Comparison of ENCODE assay signal across 1 cellular context in the genomic region with DNA sequence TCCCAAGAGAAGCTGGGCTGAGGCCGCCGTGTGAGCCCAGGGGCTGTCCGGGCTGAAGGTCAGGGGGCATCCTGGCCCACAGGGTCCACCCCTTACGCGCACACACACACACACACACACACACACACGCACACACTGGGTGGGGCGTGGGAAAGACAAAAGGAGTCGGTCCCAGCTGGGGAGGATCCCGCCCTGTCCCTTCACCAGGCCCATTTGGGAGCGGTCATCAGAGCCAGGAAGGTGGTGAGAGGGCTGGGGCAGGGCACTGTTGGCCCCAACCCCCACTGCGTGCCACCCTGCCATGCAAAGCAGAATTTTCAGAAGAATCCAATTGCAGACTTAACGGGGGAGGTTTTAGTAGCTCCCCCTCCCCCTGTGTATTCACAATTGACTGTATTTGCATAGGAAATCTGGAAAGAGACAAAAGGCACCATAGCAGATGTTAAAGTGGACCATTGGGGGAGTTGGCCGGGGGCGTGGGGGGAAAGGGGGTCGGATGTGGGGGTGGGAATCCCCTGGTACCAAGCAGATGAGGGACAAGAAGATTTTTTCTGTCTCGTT.
TF ChIP-seq lines count a peak whose summit lies in the region.

No MANE protein-coding gene starts in this region.

TF ChIP-seq in SK-N-SH treated with all-trans-retinoic acid at 6 μM for 48 hours, 23 proteins besides CTCF, POLR2A, EP300 and RAD21 (continued from another document):
- TF ChIP-seq, protein P1, sequence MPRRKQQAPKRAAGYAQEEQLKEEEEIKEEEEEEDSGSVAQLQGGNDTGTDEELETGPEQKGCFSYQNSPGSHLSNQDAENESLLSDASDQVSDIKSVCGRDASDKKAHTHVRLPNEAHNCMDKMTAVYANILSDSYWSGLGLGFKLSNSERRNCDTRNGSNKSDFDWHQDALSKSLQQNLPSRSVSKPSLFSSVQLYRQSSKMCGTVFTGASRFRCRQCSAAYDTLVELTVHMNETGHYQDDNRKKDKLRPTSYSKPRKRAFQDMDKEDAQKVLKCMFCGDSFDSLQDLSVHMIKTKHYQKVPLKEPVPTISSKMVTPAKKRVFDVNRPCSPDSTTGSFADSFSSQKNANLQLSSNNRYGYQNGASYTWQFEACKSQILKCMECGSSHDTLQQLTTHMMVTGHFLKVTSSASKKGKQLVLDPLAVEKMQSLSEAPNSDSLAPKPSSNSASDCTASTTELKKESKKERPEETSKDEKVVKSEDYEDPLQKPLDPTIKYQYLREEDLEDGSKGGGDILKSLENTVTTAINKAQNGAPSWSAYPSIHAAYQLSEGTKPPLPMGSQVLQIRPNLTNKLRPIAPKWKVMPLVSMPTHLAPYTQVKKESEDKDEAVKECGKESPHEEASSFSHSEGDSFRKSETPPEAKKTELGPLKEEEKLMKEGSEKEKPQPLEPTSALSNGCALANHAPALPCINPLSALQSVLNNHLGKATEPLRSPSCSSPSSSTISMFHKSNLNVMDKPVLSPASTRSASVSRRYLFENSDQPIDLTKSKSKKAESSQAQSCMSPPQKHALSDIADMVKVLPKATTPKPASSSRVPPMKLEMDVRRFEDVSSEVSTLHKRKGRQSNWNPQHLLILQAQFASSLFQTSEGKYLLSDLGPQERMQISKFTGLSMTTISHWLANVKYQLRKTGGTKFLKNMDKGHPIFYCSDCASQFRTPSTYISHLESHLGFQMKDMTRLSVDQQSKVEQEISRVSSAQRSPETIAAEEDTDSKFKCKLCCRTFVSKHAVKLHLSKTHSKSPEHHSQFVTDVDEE (CRISPR knock-in tag; IDR thresholded peaks at IDR 0.05): no peak
- TF ChIP-seq, protein P2, sequence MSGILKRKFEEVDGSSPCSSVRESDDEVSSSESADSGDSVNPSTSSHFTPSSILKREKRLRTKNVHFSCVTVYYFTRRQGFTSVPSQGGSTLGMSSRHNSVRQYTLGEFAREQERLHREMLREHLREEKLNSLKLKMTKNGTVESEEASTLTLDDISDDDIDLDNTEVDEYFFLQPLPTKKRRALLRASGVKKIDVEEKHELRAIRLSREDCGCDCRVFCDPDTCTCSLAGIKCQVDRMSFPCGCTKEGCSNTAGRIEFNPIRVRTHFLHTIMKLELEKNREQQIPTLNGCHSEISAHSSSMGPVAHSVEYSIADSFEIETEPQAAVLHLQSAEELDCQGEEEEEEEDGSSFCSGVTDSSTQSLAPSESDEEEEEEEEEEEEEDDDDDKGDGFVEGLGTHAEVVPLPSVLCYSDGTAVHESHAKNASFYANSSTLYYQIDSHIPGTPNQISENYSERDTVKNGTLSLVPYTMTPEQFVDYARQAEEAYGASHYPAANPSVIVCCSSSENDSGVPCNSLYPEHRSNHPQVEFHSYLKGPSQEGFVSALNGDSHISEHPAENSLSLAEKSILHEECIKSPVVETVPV (CRISPR knock-in tag; IDR thresholded peaks at IDR 0.05): no peak
- no peak for TF ChIP-seq ZNF70 (CRISPR knock-in tag; IDR thresholded peaks at IDR 0.05)
- TF ChIP-seq ZC3H10 (CRISPR knock-in tag; IDR thresholded peaks at IDR 0.05): no peak
- no peak for TF ChIP-seq TOX (CRISPR knock-in tag; IDR thresholded peaks at IDR 0.05; ENCODE audit: borderline replicate concordance)
- TF ChIP-seq PATZ1 (CRISPR knock-in tag; IDR thresholded peaks at IDR 0.05; ENCODE audit: borderline replicate concordance): no peak
- TF ChIP-seq SNAI2 (CRISPR knock-in tag; IDR thresholded peaks at IDR 0.05): no peak
- no peak for TF ChIP-seq ZFP30 (CRISPR knock-in tag; IDR thresholded peaks at IDR 0.05)
- TF ChIP-seq ZFP3 (CRISPR knock-in tag; IDR thresholded peaks at IDR 0.05): no peak
- no peak for TF ChIP-seq BACH2 (CRISPR knock-in tag; IDR thresholded peaks at IDR 0.05; ENCODE audit: borderline replicate concordance)
- no peak for TF ChIP-seq GLIS3 (CRISPR knock-in tag; IDR thresholded peaks at IDR 0.05)
- no peak for TF ChIP-seq CSDC2 (CRISPR knock-in tag; IDR thresholded peaks at IDR 0.05)
- no peak for TF ChIP-seq OSR1 (CRISPR knock-in tag; IDR thresholded peaks at IDR 0.05)
